Comparison of ENCODE assay signal across 2 cellular contexts in genomic region chr3:189304465-189305341, GRCh38.
A peak's percentile ranks its signal among the peaks of the same experiment; 100 is the strongest.
TF ChIP-seq lines count a peak whose summit lies in the region.

No MANE protein-coding gene starts in this region.

TF ChIP-seq in HepG2, 621 proteins besides CTCF, POLR2A, EP300 and RAD21 (continued from another document):
- TF ChIP-seq, protein P1, sequence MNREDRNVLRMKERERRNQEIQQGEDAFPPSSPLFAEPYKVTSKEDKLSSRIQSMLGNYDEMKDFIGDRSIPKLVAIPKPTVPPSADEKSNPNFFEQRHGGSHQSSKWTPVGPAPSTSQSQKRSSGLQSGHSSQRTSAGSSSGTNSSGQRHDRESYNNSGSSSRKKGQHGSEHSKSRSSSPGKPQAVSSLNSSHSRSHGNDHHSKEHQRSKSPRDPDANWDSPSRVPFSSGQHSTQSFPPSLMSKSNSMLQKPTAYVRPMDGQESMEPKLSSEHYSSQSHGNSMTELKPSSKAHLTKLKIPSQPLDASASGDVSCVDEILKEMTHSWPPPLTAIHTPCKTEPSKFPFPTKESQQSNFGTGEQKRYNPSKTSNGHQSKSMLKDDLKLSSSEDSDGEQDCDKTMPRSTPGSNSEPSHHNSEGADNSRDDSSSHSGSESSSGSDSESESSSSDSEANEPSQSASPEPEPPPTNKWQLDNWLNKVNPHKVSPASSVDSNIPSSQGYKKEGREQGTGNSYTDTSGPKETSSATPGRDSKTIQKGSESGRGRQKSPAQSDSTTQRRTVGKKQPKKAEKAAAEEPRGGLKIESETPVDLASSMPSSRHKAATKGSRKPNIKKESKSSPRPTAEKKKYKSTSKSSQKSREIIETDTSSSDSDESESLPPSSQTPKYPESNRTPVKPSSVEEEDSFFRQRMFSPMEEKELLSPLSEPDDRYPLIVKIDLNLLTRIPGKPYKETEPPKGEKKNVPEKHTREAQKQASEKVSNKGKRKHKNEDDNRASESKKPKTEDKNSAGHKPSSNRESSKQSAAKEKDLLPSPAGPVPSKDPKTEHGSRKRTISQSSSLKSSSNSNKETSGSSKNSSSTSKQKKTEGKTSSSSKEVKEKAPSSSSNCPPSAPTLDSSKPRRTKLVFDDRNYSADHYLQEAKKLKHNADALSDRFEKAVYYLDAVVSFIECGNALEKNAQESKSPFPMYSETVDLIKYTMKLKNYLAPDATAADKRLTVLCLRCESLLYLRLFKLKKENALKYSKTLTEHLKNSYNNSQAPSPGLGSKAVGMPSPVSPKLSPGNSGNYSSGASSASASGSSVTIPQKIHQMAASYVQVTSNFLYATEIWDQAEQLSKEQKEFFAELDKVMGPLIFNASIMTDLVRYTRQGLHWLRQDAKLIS (CRISPR knock-in tag; IDR thresholded peaks at IDR 0.05): no peak
- TF ChIP-seq ETV6 (CRISPR knock-in tag; conservative IDR thresholded peaks at IDR 0.05) (no peak), FOSL2 (CRISPR knock-in tag; IDR thresholded peaks at IDR 0.05) (no peak), EED (CRISPR knock-in tag; IDR thresholded peaks at IDR 0.05) (no peak), MIXL1 (CRISPR knock-in tag; IDR thresholded peaks at IDR 0.05) (no peak), CBX5 (CRISPR knock-in tag; IDR thresholded peaks at IDR 0.05; ENCODE audit: borderline replicate concordance) (no peak), RELA (CRISPR knock-in tag; IDR thresholded peaks at IDR 0.05) (no peak), ZNF552 (CRISPR knock-in tag; IDR thresholded peaks at IDR 0.05; ENCODE audit: borderline replicate concordance) (no peak), ZFX (CRISPR knock-in tag; IDR thresholded peaks at IDR 0.05; ENCODE audit: low read depth) (no peak), HHEX (CRISPR knock-in tag; IDR thresholded peaks at IDR 0.05) (no peak), PRDM10 (CRISPR knock-in tag; IDR thresholded peaks at IDR 0.05; ENCODE audit: low read depth) (no peak), ZSCAN31 (CRISPR knock-in tag; IDR thresholded peaks at IDR 0.05; ENCODE audit: low read depth) (no peak), ZBTB43 (CRISPR knock-in tag; conservative IDR thresholded peaks at IDR 0.05) (no peak), ZNF616 (CRISPR knock-in tag; IDR thresholded peaks at IDR 0.05; ENCODE audit: low read depth) (no peak), REXO4 (CRISPR knock-in tag; IDR thresholded peaks at IDR 0.05; ENCODE audit: borderline replicate concordance) (no peak), CEBPG (CRISPR knock-in tag; IDR thresholded peaks at IDR 0.05) (no peak)

TF ChIP-seq in H1, 55 proteins besides CTCF, POLR2A, EP300 and RAD21 (continued from another document):
- TF ChIP-seq, protein P2, sequence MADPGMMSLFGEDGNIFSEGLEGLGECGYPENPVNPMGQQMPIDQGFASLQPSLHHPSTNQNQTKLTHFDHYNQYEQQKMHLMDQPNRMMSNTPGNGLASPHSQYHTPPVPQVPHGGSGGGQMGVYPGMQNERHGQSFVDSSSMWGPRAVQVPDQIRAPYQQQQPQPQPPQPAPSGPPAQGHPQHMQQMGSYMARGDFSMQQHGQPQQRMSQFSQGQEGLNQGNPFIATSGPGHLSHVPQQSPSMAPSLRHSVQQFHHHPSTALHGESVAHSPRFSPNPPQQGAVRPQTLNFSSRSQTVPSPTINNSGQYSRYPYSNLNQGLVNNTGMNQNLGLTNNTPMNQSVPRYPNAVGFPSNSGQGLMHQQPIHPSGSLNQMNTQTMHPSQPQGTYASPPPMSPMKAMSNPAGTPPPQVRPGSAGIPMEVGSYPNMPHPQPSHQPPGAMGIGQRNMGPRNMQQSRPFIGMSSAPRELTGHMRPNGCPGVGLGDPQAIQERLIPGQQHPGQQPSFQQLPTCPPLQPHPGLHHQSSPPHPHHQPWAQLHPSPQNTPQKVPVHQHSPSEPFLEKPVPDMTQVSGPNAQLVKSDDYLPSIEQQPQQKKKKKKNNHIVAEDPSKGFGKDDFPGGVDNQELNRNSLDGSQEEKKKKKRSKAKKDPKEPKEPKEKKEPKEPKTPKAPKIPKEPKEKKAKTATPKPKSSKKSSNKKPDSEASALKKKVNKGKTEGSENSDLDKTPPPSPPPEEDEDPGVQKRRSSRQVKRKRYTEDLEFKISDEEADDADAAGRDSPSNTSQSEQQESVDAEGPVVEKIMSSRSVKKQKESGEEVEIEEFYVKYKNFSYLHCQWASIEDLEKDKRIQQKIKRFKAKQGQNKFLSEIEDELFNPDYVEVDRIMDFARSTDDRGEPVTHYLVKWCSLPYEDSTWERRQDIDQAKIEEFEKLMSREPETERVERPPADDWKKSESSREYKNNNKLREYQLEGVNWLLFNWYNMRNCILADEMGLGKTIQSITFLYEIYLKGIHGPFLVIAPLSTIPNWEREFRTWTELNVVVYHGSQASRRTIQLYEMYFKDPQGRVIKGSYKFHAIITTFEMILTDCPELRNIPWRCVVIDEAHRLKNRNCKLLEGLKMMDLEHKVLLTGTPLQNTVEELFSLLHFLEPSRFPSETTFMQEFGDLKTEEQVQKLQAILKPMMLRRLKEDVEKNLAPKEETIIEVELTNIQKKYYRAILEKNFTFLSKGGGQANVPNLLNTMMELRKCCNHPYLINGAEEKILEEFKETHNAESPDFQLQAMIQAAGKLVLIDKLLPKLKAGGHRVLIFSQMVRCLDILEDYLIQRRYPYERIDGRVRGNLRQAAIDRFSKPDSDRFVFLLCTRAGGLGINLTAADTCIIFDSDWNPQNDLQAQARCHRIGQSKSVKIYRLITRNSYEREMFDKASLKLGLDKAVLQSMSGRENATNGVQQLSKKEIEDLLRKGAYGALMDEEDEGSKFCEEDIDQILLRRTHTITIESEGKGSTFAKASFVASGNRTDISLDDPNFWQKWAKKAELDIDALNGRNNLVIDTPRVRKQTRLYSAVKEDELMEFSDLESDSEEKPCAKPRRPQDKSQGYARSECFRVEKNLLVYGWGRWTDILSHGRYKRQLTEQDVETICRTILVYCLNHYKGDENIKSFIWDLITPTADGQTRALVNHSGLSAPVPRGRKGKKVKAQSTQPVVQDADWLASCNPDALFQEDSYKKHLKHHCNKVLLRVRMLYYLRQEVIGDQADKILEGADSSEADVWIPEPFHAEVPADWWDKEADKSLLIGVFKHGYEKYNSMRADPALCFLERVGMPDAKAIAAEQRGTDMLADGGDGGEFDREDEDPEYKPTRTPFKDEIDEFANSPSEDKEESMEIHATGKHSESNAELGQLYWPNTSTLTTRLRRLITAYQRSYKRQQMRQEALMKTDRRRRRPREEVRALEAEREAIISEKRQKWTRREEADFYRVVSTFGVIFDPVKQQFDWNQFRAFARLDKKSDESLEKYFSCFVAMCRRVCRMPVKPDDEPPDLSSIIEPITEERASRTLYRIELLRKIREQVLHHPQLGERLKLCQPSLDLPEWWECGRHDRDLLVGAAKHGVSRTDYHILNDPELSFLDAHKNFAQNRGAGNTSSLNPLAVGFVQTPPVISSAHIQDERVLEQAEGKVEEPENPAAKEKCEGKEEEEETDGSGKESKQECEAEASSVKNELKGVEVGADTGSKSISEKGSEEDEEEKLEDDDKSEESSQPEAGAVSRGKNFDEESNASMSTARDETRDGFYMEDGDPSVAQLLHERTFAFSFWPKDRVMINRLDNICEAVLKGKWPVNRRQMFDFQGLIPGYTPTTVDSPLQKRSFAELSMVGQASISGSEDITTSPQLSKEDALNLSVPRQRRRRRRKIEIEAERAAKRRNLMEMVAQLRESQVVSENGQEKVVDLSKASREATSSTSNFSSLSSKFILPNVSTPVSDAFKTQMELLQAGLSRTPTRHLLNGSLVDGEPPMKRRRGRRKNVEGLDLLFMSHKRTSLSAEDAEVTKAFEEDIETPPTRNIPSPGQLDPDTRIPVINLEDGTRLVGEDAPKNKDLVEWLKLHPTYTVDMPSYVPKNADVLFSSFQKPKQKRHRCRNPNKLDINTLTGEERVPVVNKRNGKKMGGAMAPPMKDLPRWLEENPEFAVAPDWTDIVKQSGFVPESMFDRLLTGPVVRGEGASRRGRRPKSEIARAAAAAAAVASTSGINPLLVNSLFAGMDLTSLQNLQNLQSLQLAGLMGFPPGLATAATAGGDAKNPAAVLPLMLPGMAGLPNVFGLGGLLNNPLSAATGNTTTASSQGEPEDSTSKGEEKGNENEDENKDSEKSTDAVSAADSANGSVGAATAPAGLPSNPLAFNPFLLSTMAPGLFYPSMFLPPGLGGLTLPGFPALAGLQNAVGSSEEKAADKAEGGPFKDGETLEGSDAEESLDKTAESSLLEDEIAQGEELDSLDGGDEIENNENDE (IDR thresholded peaks at IDR 0.05; ENCODE audit: insufficient replicate concordance, low read length): peak; percentile 21
- TF ChIP-seq ATF3 (IDR thresholded peaks at IDR 0.05; ENCODE audit: insufficient read depth, low read depth, low read length) (no peak), SIRT6 (IDR thresholded peaks at IDR 0.05; ENCODE audit: low read length) (no peak), NANOG (IDR thresholded peaks at IDR 0.05; ENCODE audit: insufficient read depth, low read depth, low read length, poor library complexity, severe bottlenecking) (no peak), MAX (IDR thresholded peaks at IDR 0.05) (0 out of 2 replicates have a peak, but pooled peaks have one; percentile 16), TCF12 (IDR thresholded peaks at IDR 0.05; ENCODE audit: low read depth, low read length) (peak; percentile 75; the same call in 1 of the 2 replicates), GTF2F1 (IDR thresholded peaks at IDR 0.05; ENCODE audit: borderline replicate concordance, low read depth, low read length) (no peak), YY1 (IDR thresholded peaks at IDR 0.05; ENCODE audit: low read depth, low read length) (0 out of 2 replicates have a peak, but pooled peaks have one; percentile 11), SIX5 (IDR thresholded peaks at IDR 0.05; ENCODE audit: low read depth, low read length) (no peak), RBBP5 (IDR thresholded peaks at IDR 0.05; ENCODE audit: borderline replicate concordance, low read depth, low read length) (no peak), SP1 (IDR thresholded peaks at IDR 0.05; ENCODE audit: low read depth, low read length) (0 out of 2 replicates have a peak, but pooled peaks have one; percentile 10), POLR2AphosphoS5 (IDR thresholded peaks at IDR 0.05; ENCODE audit: low read depth, low read length) (no peak), CEBPB (IDR thresholded peaks at IDR 0.05; ENCODE audit: low read depth, low read length) (no peak), BACH1 (IDR thresholded peaks at IDR 0.05; ENCODE audit: low read length) (no peak), CREB1 (IDR thresholded peaks at IDR 0.05) (peak; percentile 74; the same call in 1 of the 2 replicates)
TF ChIP-seq in H1: peak in this region for 6.
